In genomic region chr2:113437508-113438465, GRCh38 we compare ENCODE assay signal across 8 cellular contexts. TPM values are rescaled to one million over a fixed set of nuclear protein-coding genes. Genes with fewer than 3 reads are reported as not detected.
DNase-seq lines count a peak whose midpoint lies in the region; FAIRE-seq and TF ChIP-seq lines count a peak whose summit lies in the region.
"Not testable (repeated sequence)": the region's sequence is repeated elsewhere in the genome, so short reads cannot be mapped to it uniquely, and the experiment has no call there.

Gene ZNG1B (plus strand): TSS chr2:113437691. CDS start chr2:113437869, 178 bp downstream.

- TF ChIP-seq RAD21 in neural cell (conservative IDR thresholded peaks at IDR 0.05), result not testable (repeated sequence)

- not testable (repeated sequence) for H3F3A ChIP-seq in neural cell (ENCODE audit: insufficient read depth, low read length, poor library complexity, severe bottlenecking)

- not testable (repeated sequence) for H3K9me2 ChIP-seq in neural cell (ENCODE audit: insufficient read depth, low read length)

- in situ Hi-C loops in SK-MEL-5 (cut with HindIII; ENCODE audit: low pct_unique_long_range_greater_than_20kb, low sequenced_read_pairs), result not testable (repeated sequence)

- intact Hi-C loops in colonic mucosa (cut with DNase I), result not testable (repeated sequence)

- peak; percentile 98 for FAIRE-seq in H54 (lab: Jason Lieb, UNC)

- H3K4me3 ChIP-seq in colonic mucosa (peak within 1 kb of the TSS; percentile 43), right atrium auricular region (peak within 1 kb of the TSS; percentile 45 to 55), neural cell (ENCODE audit: low read length) (peak within 1 kb of the TSS; percentile 63)

- H3K4me2 ChIP-seq in neural cell (ENCODE audit: low read length), result not testable (repeated sequence)

- peak within 1 kb of the TSS in 1 of 2 donors; percentile 60 for H3K9ac ChIP-seq in colonic mucosa (ENCODE audit: low read depth in 2 of 2, low read length in 2 of 2)
- H3K9ac ChIP-seq in neural cell (ENCODE audit: low read length), result peak within 1 kb of the TSS; percentile 49

- not testable (repeated sequence) for DNase-seq in H54 (ENCODE audit: insufficient read length, low spot score)
- DNase-seq in SK-MEL-5 (ENCODE audit: low read depth, low spot score) (peak; percentile 1), activated T-cell treated with anti-CD3 and anti-CD28 coated beads for 48 hours (ENCODE audit: low read depth) (peak; percentile 72), colonic mucosa (peak; percentile 82), right atrium auricular region (ENCODE audit: low spot score) (peak; percentile 64)
- peak; percentile 80 for DNase-seq in stimulated activated CD4-positive, alpha-beta T cell treated with anti-CD3 and anti-CD28 coated beads, Interleukin-4, amount 100 ng/mL, for 24 hours

- H3K36me3 ChIP-seq in colonic mucosa; right atrium auricular region; neural cell (ENCODE audit: insufficient read depth, low read length): not testable (repeated sequence)

- not testable (repeated sequence) for H2AFZ ChIP-seq in neural cell (ENCODE audit: low read depth, low read length)

- peak within 1 kb of the TSS; percentile 74 for H3K27ac ChIP-seq in 22Rv1
- peak within 1 kb of the TSS; percentile 60 for H3K27ac ChIP-seq in colonic mucosa
- peak within 1 kb of the TSS; percentile 66 to 80 for H3K27ac ChIP-seq in right atrium auricular region
- H3K27ac ChIP-seq in neural cell (ENCODE audit: low read length), result not testable (repeated sequence)

- H4K20me1 ChIP-seq in neural cell (ENCODE audit: insufficient read depth), result not testable (repeated sequence)

- not testable (repeated sequence) for H3K79me2 ChIP-seq in neural cell (replicated peaks; ENCODE audit: insufficient read depth, low read length)

- not testable (repeated sequence) for H3K4me1 ChIP-seq in colonic mucosa, right atrium auricular region

- not testable (repeated sequence) for TF ChIP-seq POLR2A in H54 (IDR thresholded peaks at IDR 0.05; ENCODE audit: low read depth, low read length)

- H3K27me3 ChIP-seq in colonic mucosa; right atrium auricular region; neural cell (ENCODE audit: insufficient read depth, low read depth, low read length): not testable (repeated sequence)

- TF ChIP-seq CTCF in 22Rv1 (IDR thresholded peaks at IDR 0.05); colonic mucosa (IDR thresholded peaks at IDR 0.05); right atrium auricular region (IDR thresholded peaks at IDR 0.05); neural cell (IDR thresholded peaks at IDR 0.05; ENCODE audit: poor library complexity, severe bottlenecking): not testable (repeated sequence)

- TF ChIP-seq EP300 in neural cell (conservative IDR thresholded peaks at IDR 0.05; ENCODE audit: poor library complexity, severe bottlenecking), result not testable (repeated sequence)

- not testable (repeated sequence) for H3K9me3 ChIP-seq in colonic mucosa; right atrium auricular region; neural cell (ENCODE audit: low read length)

TF ChIP-seq in neural cell, 6 proteins besides CTCF, POLR2A, EP300 and RAD21:
- peak; percentile 13 for TF ChIP-seq POLR2AphosphoS5 (IDR thresholded peaks at IDR 0.05)

RNA-seq across cellular contexts. Expression of gene ZNG1B, which starts in this region (rescaled TPM):
- 24.5 and 24.6 TPM in 2 replicates for total RNA-seq in SK-MEL-5 (2014; rRNA removed; shearing (Covaris generic))
- 10.5 and 11.4 TPM in 2 replicates for polyA plus RNA-seq in SK-MEL-5 (2015; cell fraction: cytosol; rRNA removed)
- 89.5 and 100 TPM in 2 replicates for polyA plus RNA-seq in SK-MEL-5 (2015; cell fraction: nucleus; rRNA removed)
- total RNA-seq in colonic mucosa (10 to 100 TPM; 27.4 to 33.5 TPM), right atrium auricular region (10 to 100 TPM; 19.8 to 22.2 TPM)
- 101 and 106 TPM in 2 replicates for polyA plus RNA-seq in neural cell
- 69.6 and 91.8 TPM in 2 replicates for polyA minus RNA-seq in neural cell
